In genomic region chr14:68609012-68609411, GRCh38 we compare ENCODE assay signal across 1 cellular context.
TF ChIP-seq lines count a peak whose summit lies in the region.

No MANE protein-coding gene starts in this region.

TF ChIP-seq in IMR-90, 13 proteins besides CTCF, POLR2A, EP300 and RAD21:
- TF ChIP-seq MAZ (IDR thresholded peaks at IDR 0.05; ENCODE audit: borderline replicate concordance, low read depth, low read length) (no peak), MAFK (IDR thresholded peaks at IDR 0.05; ENCODE audit: low read depth, low read length) (no peak), MXI1 (IDR thresholded peaks at IDR 0.05; ENCODE audit: borderline replicate concordance, low read depth, low read length) (no peak), BHLHE40 (IDR thresholded peaks at IDR 0.05; ENCODE audit: low read depth, low read length) (no peak), RFX5 (IDR thresholded peaks at IDR 0.05; ENCODE audit: low read depth, low read length) (no peak), CHD1 (IDR thresholded peaks at IDR 0.05; ENCODE audit: low read depth, low read length) (no peak), SMC3 (IDR thresholded peaks at IDR 0.05; ENCODE audit: low read depth, low read length) (no peak), RCOR1 (IDR thresholded peaks at IDR 0.05; ENCODE audit: insufficient replicate concordance, low read length) (no peak), FOS (IDR thresholded peaks at IDR 0.05; ENCODE audit: low read depth, low read length) (no peak), ELK1 (IDR thresholded peaks at IDR 0.05; ENCODE audit: borderline replicate concordance, low read depth, low read length) (no peak), CEBPB (IDR thresholded peaks at IDR 0.05; ENCODE audit: low read depth, low read length) (no peak), NFE2L2 (IDR thresholded peaks at IDR 0.05; ENCODE audit: low read depth, low read length) (no peak)
- TF ChIP-seq, protein P1, sequence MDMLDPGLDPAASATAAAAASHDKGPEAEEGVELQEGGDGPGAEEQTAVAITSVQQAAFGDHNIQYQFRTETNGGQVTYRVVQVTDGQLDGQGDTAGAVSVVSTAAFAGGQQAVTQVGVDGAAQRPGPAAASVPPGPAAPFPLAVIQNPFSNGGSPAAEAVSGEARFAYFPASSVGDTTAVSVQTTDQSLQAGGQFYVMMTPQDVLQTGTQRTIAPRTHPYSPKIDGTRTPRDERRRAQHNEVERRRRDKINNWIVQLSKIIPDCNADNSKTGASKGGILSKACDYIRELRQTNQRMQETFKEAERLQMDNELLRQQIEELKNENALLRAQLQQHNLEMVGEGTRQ (IDR thresholded peaks at IDR 0.05; ENCODE audit: low read depth, low read length): no peak
TF ChIP-seq in IMR-90: peak in this region for 0.
